ENCODE assay signal across 8 cellular contexts in genomic region chr1:145156891-145157610, GRCh38.
DNase-seq lines count a peak whose midpoint lies in the region; ATAC-seq, FAIRE-seq and TF ChIP-seq lines count a peak whose summit lies in the region.
"Not testable (repeated sequence)": the region's sequence is repeated elsewhere in the genome, so short reads cannot be mapped to it uniquely, and the experiment has no call there.

No MANE protein-coding gene starts in this region.

- not testable (repeated sequence) for H3K9me2 ChIP-seq in PC-9 (ENCODE audit: insufficient read depth)

- H3K27me3 ChIP-seq in PC-9 (ENCODE audit: insufficient read depth, low read depth); pancreas; testis: not testable (repeated sequence)

- H3K9me3 ChIP-seq in PC-9 (ENCODE audit: insufficient read depth, low read depth); pancreas; testis: not testable (repeated sequence)

- TF ChIP-seq POLR2A in testis (IDR thresholded peaks at IDR 0.05), result not testable (repeated sequence)

- BruUV-seq in PC-9 (replicated peaks; lab: Mats Ljungman, UMichigan), result not testable (repeated sequence)

- H3K4me3 ChIP-seq in PC-9, result peak overlapping the region; percentile 40; the same call in 1 of the 2 replicates
- peak overlapping the region; percentile 33 for H3K4me3 ChIP-seq in iPS-11a (ENCODE audit: low read depth, low read length)
- H3K4me3 ChIP-seq in pancreas, result not testable (repeated sequence)
- peak overlapping the region; percentile 26 to 41 for H3K4me3 ChIP-seq in testis

- not testable (repeated sequence) for H3K4me1 ChIP-seq in PC-9 (replicated peaks; ENCODE audit: insufficient read depth); pancreas; testis

- TF ChIP-seq CTCF in PC-9 (conservative IDR thresholded peaks at IDR 0.05); pancreas (IDR thresholded peaks at IDR 0.05); testis (IDR thresholded peaks at IDR 0.05): not testable (repeated sequence)

- peak overlapping the region; percentile 71 for H3K4me2 ChIP-seq in PC-9

- POLR2A ChIA-PET in PC-9 (lab: Charles Lee; ENCODE audit: unreplicated experiment), result not testable (repeated sequence)

- intact Hi-C loops in PC-9 (cut with micrococcal nuclease; ENCODE audit: unreplicated experiment); pancreas (cut with DNase I); testis (cut with DNase I; ENCODE audit: low total_unique reads): not testable (repeated sequence)

- not testable (repeated sequence) for H3K27ac ChIP-seq in PC-9, pancreas, testis

- WGBS in pancreas, 2 donors, result 45 to 47% methylated on average over 19 to 20 of the region's 26 CpGs
- 4 to 11% methylated on average over 19 to 21 of the region's 26 CpGs for WGBS in testis, 2 donors

- not testable (repeated sequence) for FAIRE-seq in pancreas (lab: Jason Lieb, UNC)

- H2AFZ ChIP-seq in PC-9, result not testable (repeated sequence)

- peak in 3 of 4 donors; percentile 24 to 72 (median 55) for ATAC-seq in pancreas

- CTCF ChIA-PET in PC-9 (lab: Charles Lee), result not testable (repeated sequence)

- DNase-seq in GM03348 (ENCODE audit: low spot score), result peak; percentile 4
- DNase-seq in HT1080 (ENCODE audit: low read depth), result peak; percentile 41
- peak; percentile 30 to 51 for DNase-seq in PC-9
- DNase-seq in activated T-cell treated with anti-CD3 and anti-CD28 coated beads for 1 hour (ENCODE audit: low read depth), result peak; percentile 25
- peak; percentile 70 for DNase-seq in dermis blood vessel endothelial cell
- not testable (repeated sequence) for DNase-seq in pancreas
- DNase-seq in testis, result peak; percentile 39

- not testable (repeated sequence) for H3F3A ChIP-seq in PC-9 (ENCODE audit: insufficient read depth, low read depth)

- H4K20me1 ChIP-seq in PC-9 (ENCODE audit: insufficient read depth), result not testable (repeated sequence)

- not testable (repeated sequence) for H3K79me2 ChIP-seq in PC-9 (ENCODE audit: low read depth)

- not testable (repeated sequence) for H3K36me3 ChIP-seq in PC-9 (ENCODE audit: low read depth); pancreas; testis (ENCODE audit: low read depth, missing control alignments)
